8 cellular contexts compared by ENCODE assay signal in the genomic region with DNA sequence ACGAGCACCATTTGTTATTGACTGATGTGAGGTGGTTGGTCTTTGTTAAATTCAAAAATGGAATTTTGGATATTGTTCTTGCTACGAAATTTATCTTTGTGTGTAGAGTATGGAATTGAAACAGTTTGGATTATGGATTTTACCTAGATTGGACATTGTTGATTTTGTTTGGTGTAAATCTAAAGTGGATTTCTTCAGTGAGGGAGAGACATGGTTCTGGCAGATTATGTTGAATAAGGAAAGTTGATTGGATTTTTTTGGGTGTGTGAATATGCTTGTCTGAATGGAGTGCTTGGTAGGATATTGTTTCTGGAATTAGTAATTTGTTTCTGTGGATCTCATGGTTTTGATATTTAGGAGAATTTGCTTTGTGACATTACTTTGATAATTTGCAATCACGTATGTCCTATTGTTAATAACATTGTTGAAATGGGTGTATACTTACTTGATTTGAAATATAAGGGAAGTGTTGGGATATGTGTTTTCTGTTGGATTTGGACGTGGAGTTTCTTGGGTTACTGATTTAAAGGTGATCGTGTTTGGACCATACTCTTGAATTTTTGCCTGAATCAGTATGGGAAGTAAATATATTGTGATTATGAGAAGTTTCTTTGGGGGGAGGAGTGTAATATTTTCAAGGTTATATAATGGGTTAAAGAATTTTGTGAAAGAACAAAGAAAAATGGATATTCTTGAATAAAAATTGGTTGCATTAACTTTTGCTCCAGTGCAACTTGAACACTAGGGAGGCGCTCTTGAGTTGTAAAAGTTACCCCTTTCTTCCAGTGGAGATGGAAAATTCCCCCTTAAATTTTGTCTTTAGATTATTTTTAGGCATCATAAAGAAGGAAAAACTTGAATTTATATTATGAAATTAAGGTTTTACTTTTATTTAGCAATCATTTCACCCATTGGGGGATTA. TPM values are rescaled to one million over a fixed set of nuclear protein-coding genes. Genes with fewer than 3 reads are reported as not detected.
DNase-seq lines count a peak whose midpoint lies in the region; ATAC-seq and TF ChIP-seq lines count a peak whose summit lies in the region.

No MANE protein-coding gene starts in this region.

- peak overlapping the region; percentile 0 for H3K4me3 Mint-ChIP-seq in T-helper 17 cell

- H3K4me1 ChIP-seq in cardiac muscle cell (ENCODE audit: low read depth) = peaks cover 15% of the 10 kb centered on the region
- H3K4me1 ChIP-seq in suprapubic skin = peaks cover 58% of the 10 kb centered on the region

- intact Hi-C loops in Right ventricle myocardium inferior (cut with DNase I) = no loop called here

- H3K27me3 ChIP-seq in cardiac muscle cell = no peaks in the 10 kb centered on the region
- no peaks in the 10 kb centered on the region for H3K27me3 ChIP-seq in suprapubic skin

- H3K27ac ChIP-seq in cardiac muscle cell (peak overlapping the region; percentile 98), suprapubic skin (peak overlapping the region; percentile 97)

- no peak for TF ChIP-seq POLR2A in suprapubic skin (IDR thresholded peaks at IDR 0.05)

- DNase-seq in cardiac muscle cell (ENCODE audit: low read depth in 1 of 2, low spot score in 1 of 2) (no peak), Right ventricle myocardium inferior (ENCODE audit: missing footprints) (no peak), T-helper 17 cell (no peak), fibroblast of pulmonary artery (ENCODE audit: low read depth) (no peak), suprapubic skin (ENCODE audit: low spot score in 2 of 2) (no peak), T-helper 9 cell (no peak)
- no peak for DNase-seq in activated CD4-positive, alpha-beta T cell treated with anti-CD3 and anti-CD28 coated beads, Interleukin-2, amount 50 U/mL, for 4 hours

- TF ChIP-seq EP300 in suprapubic skin (IDR thresholded peaks at IDR 0.05) = no peak

- 88% methylated on average over 6 of the region's 6 CpGs for WGBS in suprapubic skin

- H3K36me3 ChIP-seq in cardiac muscle cell (peaks cover 37% of the 10 kb centered on the region), suprapubic skin (peaks cover 17% of the 10 kb centered on the region)

- no peaks in the 10 kb centered on the region for H3K27me3 Mint-ChIP-seq in T-helper 17 cell

- TF ChIP-seq CTCF in cardiac muscle cell (IDR thresholded peaks at IDR 0.05; ENCODE audit: low read depth, low read length) = peak; percentile 35
- TF ChIP-seq CTCF in fibroblast of pulmonary artery (IDR thresholded peaks at IDR 0.05; ENCODE audit: low read length, missing control alignments) = peak; percentile 29
- no peak for TF ChIP-seq CTCF in suprapubic skin (IDR thresholded peaks at IDR 0.05)

- ATAC-seq in Right ventricle myocardium inferior (no peak), T-helper 17 cell (no peak), GM19455 (IDR thresholded peaks at IDR 0.05; ENCODE audit: unreplicated experiment) (no peak)

- no peaks in the 10 kb centered on the region for H3K9me3 ChIP-seq in cardiac muscle cell (ENCODE audit: low read depth)
- no peaks in the 10 kb centered on the region for H3K9me3 ChIP-seq in T-helper 17 cell (ENCODE audit: control insufficient read depth, low read length, poor library complexity, severe bottlenecking)
- no peaks in the 10 kb centered on the region for H3K9me3 ChIP-seq in suprapubic skin

- H3K27ac Mint-ChIP-seq in T-helper 17 cell = peak overlapping the region; percentile 100

- H3K4me1 Mint-ChIP-seq in T-helper 17 cell = peaks cover 36% of the 10 kb centered on the region

- H3K36me3 Mint-ChIP-seq in T-helper 17 cell (ENCODE audit: low read depth) = peaks cover 9% of the 10 kb centered on the region

- H3K4me3 ChIP-seq in cardiac muscle cell (peak overlapping the region; percentile 95), fibroblast of pulmonary artery (replicated peaks; ENCODE audit: low read depth, low read length) (no peak overlapping the region), suprapubic skin (peak overlapping the region; percentile 62)

RNA-seq across cellular contexts. Expression of a gene that starts 0.9 kb away (rescaled TPM):
- 49.5 and 118 TPM in 2 replicates for total RNA-seq in cardiac muscle cell
- 60.8 and 90.6 TPM in 2 replicates for polyA plus RNA-seq in cardiac muscle cell
- total RNA-seq in Right ventricle myocardium inferior = 45.9 TPM
- total RNA-seq in T-helper 17 cell = 100 to 1,000 TPM; 505 to 520 TPM
- 100 to 1,000 TPM in 3 of 4 donors, 10 to 100 TPM in 1; 93.3 to 319 (median 127) TPM for total RNA-seq in suprapubic skin

Comparison
In these comparisons a context has a peak if more than half of its experiments do, and no peak if none do; other contexts are left out.
1. CTCF ChIP-seq: peak in cardiac muscle cell (single experiment) and fibroblast of pulmonary artery (single experiment); none in suprapubic skin (0 of 2).